8 cellular contexts compared by ENCODE assay signal in the genomic region with DNA sequence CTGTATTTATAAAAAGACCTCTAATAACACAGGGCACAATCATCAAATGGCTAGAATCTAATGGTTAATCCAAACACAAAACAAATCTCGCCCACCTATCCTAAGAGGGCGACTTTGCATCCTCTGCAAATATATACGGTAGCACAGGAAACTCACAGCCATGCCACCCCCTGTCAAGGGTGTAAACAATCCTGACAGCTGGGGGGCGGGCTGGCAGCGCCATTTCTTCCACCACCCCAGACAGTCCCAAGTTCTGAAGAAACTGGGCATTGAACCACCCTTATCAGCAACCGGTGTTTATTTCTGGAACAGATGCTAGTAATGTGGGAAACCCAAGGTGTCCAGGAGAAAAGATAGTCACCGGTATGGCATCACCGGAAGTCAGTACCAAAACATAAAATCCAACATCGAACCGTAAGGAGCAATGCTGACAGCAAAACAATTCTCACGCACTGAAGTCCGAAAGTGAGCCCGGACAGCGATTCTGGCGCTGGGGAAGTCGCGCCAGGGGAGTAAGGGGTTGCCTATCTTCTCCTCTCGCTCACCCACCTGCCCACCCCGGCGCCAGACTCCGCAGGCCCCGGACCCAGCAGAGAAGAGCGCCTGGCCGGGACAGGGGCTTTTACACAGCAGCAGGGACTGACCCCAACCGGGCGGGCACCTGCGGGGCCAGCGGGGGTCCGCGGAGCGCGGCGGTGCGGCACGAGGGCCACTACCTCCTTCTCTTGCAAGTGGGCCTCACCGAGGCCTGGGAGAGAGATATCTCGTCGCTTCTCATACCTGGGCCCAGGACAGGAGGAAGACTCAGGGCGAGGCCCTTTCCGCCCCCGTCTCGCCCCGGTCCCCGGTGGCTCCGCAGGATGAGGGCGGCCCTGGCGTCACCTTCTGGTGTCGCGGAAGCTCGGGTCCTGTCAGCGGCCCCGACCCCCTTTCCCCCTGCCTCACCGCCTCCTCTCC. TPM values are rescaled to one million over a fixed set of nuclear protein-coding genes. Genes with fewer than 3 reads are reported as not detected.
DNase-seq lines count a peak whose midpoint lies in the region; ATAC-seq and TF ChIP-seq lines count a peak whose summit lies in the region.

No MANE protein-coding gene starts in this region.

- TF ChIP-seq POLR2A in transverse colon (IDR thresholded peaks at IDR 0.05), result no peak

- peaks cover 25 to 34% (median 31%) of the 10 kb centered on the region in 3 donors for H3K4me1 Mint-ChIP-seq in naive B cell

- H3K27ac ChIP-seq in esophagus (ENCODE audit: low read depth in 2 of 2, low read length in 1 of 2) (peak overlapping the region; percentile 76 to 78), transverse colon (peak overlapping the region; percentile 83 to 88 (median 84))

- H3K36me3 ChIP-seq in H7 (replicated peaks; ENCODE audit: control insufficient read depth, insufficient read depth, low read length) (no peaks in the 10 kb centered on the region), esophagus (ENCODE audit: control insufficient read depth in 2 of 2, insufficient read depth in 2 of 2, low read length in 1 of 2) (peaks cover 0 to 3% of the 10 kb centered on the region in 2 donors), transverse colon (peaks cover 0 to 15% (median 2%) of the 10 kb centered on the region in 4 donors)

- peak overlapping the region; percentile 72 to 99 (median 96) for H3K27ac Mint-ChIP-seq in naive B cell

- intact Hi-C loops in transverse colon (cut with DNase I; ENCODE audit: low total_unique reads), result loop anchor here (2.0 kb wide), 1 partner anchor 77 kb away; no protein-coding TSS in a partner anchor

- H3K4me3 ChIP-seq in GM08714 (ENCODE audit: low read length), result peak overlapping the region; percentile 94
- peak overlapping the region; percentile 78 for H3K4me3 ChIP-seq in H7 (ENCODE audit: insufficient read depth, low read depth, low read length)
- H3K4me3 ChIP-seq in esophagus (ENCODE audit: low read depth in 1 of 2, low read length in 2 of 2), result peak overlapping the region; percentile 88 to 91
- H3K4me3 ChIP-seq in transverse colon, result peak overlapping the region; percentile 80 to 96 (median 90)

- peak; percentile 36 for DNase-seq in H7
- DNase-seq in LHCN-M2 (ENCODE audit: low read depth), result peak; percentile 7
- DNase-seq in activated CD8-positive, alpha-beta memory T cell treated with anti-CD3 and anti-CD28 coated beads, Interleukin-2, amount 50 U/mL, for 48 hours, result peak; percentile 60
- DNase-seq in naive B cell, result peak; percentile 67
- no peak for DNase-seq in transverse colon
- no peak for DNase-seq in NCI-H345 (lab: John Stamatoyannopoulos, UW)

- H3K4me3 Mint-ChIP-seq in naive B cell, result peak overlapping the region; percentile 82 to 99 (median 98)

- no peak for TF ChIP-seq EP300 in transverse colon (IDR thresholded peaks at IDR 0.05; ENCODE audit: low read depth)

- in situ Hi-C loops in transverse colon (cut with MboI; ENCODE audit: low pct_ligation_motif_present in 1 of 4, low pct_unique_long_range_greater_than_20kb in 1 of 4, low sequenced_read_pairs in 3 of 4), result no loop called here

- 1 to 2% methylated on average over 38 to 53 of the region's 53 CpGs for WGBS in esophagus, 2 donors
- WGBS in transverse colon (ENCODE audit: low coverage in 1 of 2), 2 donors, result 0 to 3% methylated on average over 2 to 41 of the region's 53 CpGs

- no peak for TF ChIP-seq CTCF in transverse colon (IDR thresholded peaks at IDR 0.05)

- peak; percentile 68 to 76 for ATAC-seq in naive B cell (ENCODE audit: low read depth in 2 of 2)

- peaks cover 1 to 16% (median 15%) of the 10 kb centered on the region in 3 donors for H3K27me3 Mint-ChIP-seq in naive B cell

- H3K4me1 ChIP-seq in esophagus (ENCODE audit: control insufficient read depth in 2 of 2, insufficient read depth in 2 of 2, low read length in 1 of 2) (peaks cover 3 to 6% of the 10 kb centered on the region in 2 donors), transverse colon (peaks cover 14 to 34% (median 28%) of the 10 kb centered on the region in 4 donors)

- H3K27me3 ChIP-seq in H7 (ENCODE audit: control insufficient read depth, insufficient read depth, low read length) (peaks cover 25% of the 10 kb centered on the region), esophagus (ENCODE audit: control insufficient read depth in 1 of 2, insufficient read depth in 2 of 2, low read length in 2 of 2) (no peaks in the 10 kb centered on the region), transverse colon (peaks cover 14% of the 10 kb centered on the region)

- peaks cover 7 to 14% of the 10 kb centered on the region in 2 donors for H3K36me3 Mint-ChIP-seq in naive B cell

- no peaks in the 10 kb centered on the region for H3K9me3 ChIP-seq in esophagus (ENCODE audit: control insufficient read depth in 2 of 2, insufficient read depth in 1 of 2, low read depth in 1 of 2, low read length in 1 of 2)
- no peaks in the 10 kb centered on the region for H3K9me3 ChIP-seq in transverse colon

- H3K9me3 Mint-ChIP-seq in naive B cell, result no peaks in the 10 kb centered on the region

RNA-seq across cellular contexts. Expression of a gene that starts 0.6 kb away (rescaled TPM):
- 16.7 and 17.9 TPM in 2 replicates for total RNA-seq in H7 (2014; rRNA removed; shearing (Covaris generic))
- 23.0 and 28.5 TPM in 2 replicates for total RNA-seq in LHCN-M2 (2014; rRNA removed)
- polyA plus RNA-seq in LHCN-M2 (2012), result 9.0 TPM
- 10 to 100 TPM; 17.1 to 22.9 TPM for polyA plus RNA-seq in esophagus
- polyA plus RNA-seq in naive B cell (ENCODE audit: low read depth in 6 of 6), result 10 to 100 TPM; 19.5 to 32.7 (median 28.6) TPM
- 10 to 100 TPM in 3 of 4 donors, 1 to 10 TPM in 1; 9.0 to 48.5 (median 30.7) TPM for total RNA-seq in transverse colon

RNA-seq across cellular contexts. Expression of a gene that starts 37.5 kb away (rescaled TPM):
- total RNA-seq in H7 (2014; rRNA removed; shearing (Covaris generic)), result 15.2 and 16.7 TPM in 2 replicates
- total RNA-seq in LHCN-M2 (2014; rRNA removed) (827 and 995 TPM in 2 replicates), transverse colon (100 to 1,000 TPM in 3 of 4 donors, 10 to 100 TPM in 1; 64.7 to 213 (median 170) TPM)
- polyA plus RNA-seq in LHCN-M2 (2012), result 838 TPM
- polyA plus RNA-seq in esophagus (100 to 1,000 TPM; 328 to 334 TPM), naive B cell (ENCODE audit: low read depth in 6 of 6) (10 to 100 TPM; 28.0 to 54.2 (median 39.9) TPM)

Comparison
In these comparisons a context has a peak if more than half of its experiments do, and no peak if none do; other contexts are left out.
1. DNase-seq: peak in H7 (single experiment), LHCN-M2 (single experiment), activated CD8-positive, alpha-beta memory T cell treated with anti-CD3 and anti-CD28 coated beads, Interleukin-2, amount 50 U/mL, for 48 hours (single experiment) and naive B cell (single experiment); none in transverse colon (single experiment) and NCI-H345 (single experiment).
2. Peak in every context shown above with its lines, with median percentiles within 50 percentile points of each other: H3K4me3 ChIP-seq.